ENCODE assay signal across 11 cellular contexts in the genomic region with DNA sequence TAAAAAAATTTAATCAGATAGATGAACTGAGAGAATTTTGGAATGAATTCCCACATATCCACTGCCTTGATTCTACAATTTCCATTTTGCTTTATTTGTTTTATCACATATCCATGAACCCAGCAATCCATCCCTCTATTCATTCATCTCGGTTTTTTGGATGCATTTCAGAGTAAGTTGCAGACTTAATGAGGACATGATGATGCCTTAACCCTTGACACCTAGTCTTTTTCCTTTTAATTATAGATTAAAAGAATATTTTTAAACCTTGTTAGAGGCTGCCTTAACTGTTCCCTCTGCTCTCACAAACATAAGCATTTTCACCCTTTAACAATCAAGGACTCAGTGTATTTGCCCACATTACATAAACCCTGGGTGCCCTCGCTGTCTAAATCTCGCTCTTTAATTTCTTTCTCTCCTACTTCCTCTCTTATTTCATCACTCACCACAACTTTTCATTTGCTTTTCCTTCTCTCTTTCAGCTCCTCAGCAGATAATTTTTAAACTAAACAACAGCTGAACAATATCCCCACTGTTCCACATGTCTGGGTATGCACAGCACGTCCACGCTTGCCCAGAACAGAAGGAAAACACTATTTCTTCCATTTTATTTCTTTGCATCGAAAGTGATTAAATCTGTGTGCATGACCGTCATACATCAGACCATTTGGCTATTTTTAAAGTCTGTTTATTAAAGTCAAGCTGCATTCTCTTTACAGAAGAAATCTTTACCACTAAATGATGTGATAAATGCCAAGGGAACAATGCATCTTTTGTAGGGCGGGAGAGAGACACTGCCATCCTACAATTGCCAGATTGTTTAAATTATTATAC. TPM values are rescaled to one million over a fixed set of nuclear protein-coding genes. Genes with fewer than 3 reads are reported as not detected.
DNase-seq lines count a peak whose midpoint lies in the region; ATAC-seq and TF ChIP-seq lines count a peak whose summit lies in the region.
"Had no signal": no experiment of that assay in that cellular context is flagged by ENCODE, and none has a peak within 500 bp of the region (broad histone marks: within the 10 kb centered on the region; RNA-seq: fewer than 3 reads in every experiment).

No MANE protein-coding gene starts in this region.

- peaks cover 13 to 40% (median 28%) of the 10 kb centered on the region in 4 donors for H3K4me1 ChIP-seq in stomach

- TF ChIP-seq CTCF in stomach (IDR thresholded peaks at IDR 0.05) = no peak

- no peak overlapping the region for H3K4me3 Mint-ChIP-seq in activated T-cell treated with anti-CD3 and anti-CD28 coated beads, Interleukin-2, amount 50 U/mL, for 72 hours

- no peaks in the 10 kb centered on the region for H3K27me3 ChIP-seq in stomach

- H3K4me3 ChIP-seq in stomach = no peak overlapping the region
- H3K4me3 ChIP-seq: lung had no signal

- H3K4me1 Mint-ChIP-seq in activated T-cell treated with anti-CD3 and anti-CD28 coated beads, Interleukin-2, amount 50 U/mL, for 72 hours (ENCODE audit: low read depth) = no peaks in the 10 kb centered on the region

- 24 to 48% (median 30%) methylated on average over 8 of the region's 8 CpGs for WGBS in stomach, 5 donors

- peak; percentile 2 for DNase-seq in NCI-H2107 treated with DMSO at 0.1 percent for 48 hours (lab: John Stamatoyannopoulos, UW; ENCODE audit: unreplicated experiment)
- no peak for DNase-seq in NCI-H2107 (lab: John Stamatoyannopoulos, UW)
- DNase-seq in globus pallidus (ENCODE audit: low spot score) = peak; percentile 92
- DNase-seq in stomach = no peak
- DNase-seq in activated T-cell treated with anti-CD3 and anti-CD28 coated beads, Interleukin-2, amount 50 U/mL, for 72 hours = no peak
- DNase-seq in ACHN = no peak
- DNase-seq: activated CD4-positive, alpha-beta T cell treated with anti-CD3 and anti-CD28 coated beads for 1 hour; NCI-H2227 treated with DMSO at 0.1 percent for 48 hours had no signal

- H3K36me3 Mint-ChIP-seq in activated T-cell treated with anti-CD3 and anti-CD28 coated beads, Interleukin-2, amount 50 U/mL, for 72 hours (ENCODE audit: insufficient read depth in 2 of 2) = no peaks in the 10 kb centered on the region

- no peaks in the 10 kb centered on the region for H3K27me3 Mint-ChIP-seq in activated T-cell treated with anti-CD3 and anti-CD28 coated beads, Interleukin-2, amount 50 U/mL, for 72 hours (ENCODE audit: low read depth)

- no peak for TF ChIP-seq POLR2A in stomach (IDR thresholded peaks at IDR 0.05)

- no peak for TF ChIP-seq EP300 in stomach (IDR thresholded peaks at IDR 0.05)

- no peak for ATAC-seq in activated T-cell treated with anti-CD3 and anti-CD28 coated beads, Interleukin-2, amount 50 U/mL, for 72 hours (replicated peaks in 1 of 2)
- ATAC-seq in HG03342 (IDR thresholded peaks at IDR 0.05; ENCODE audit: unreplicated experiment) = no peak

- in situ Hi-C loops in ACHN (cut with HindIII; ENCODE audit: low pct_ligation_motif_present, low pct_unique_long_range_greater_than_20kb, low sequenced_read_pairs) = no loop called here

- H3K9me3 ChIP-seq in stomach = no peaks in the 10 kb centered on the region

- intact Hi-C loops in stomach (cut with DNase I; ENCODE audit: low total_unique reads) = no loop called here

- no peaks in the 10 kb centered on the region for H3K36me3 ChIP-seq in stomach

- H3K9me3 Mint-ChIP-seq in activated T-cell treated with anti-CD3 and anti-CD28 coated beads, Interleukin-2, amount 50 U/mL, for 72 hours = no peaks in the 10 kb centered on the region

- no peak overlapping the region for H3K27ac Mint-ChIP-seq in activated T-cell treated with anti-CD3 and anti-CD28 coated beads, Interleukin-2, amount 50 U/mL, for 72 hours

- H3K27ac ChIP-seq in angular gyrus (ENCODE audit: low read depth, low read length) = peak overlapping the region; percentile 98
- peak overlapping the region in 4 of 5 donors; percentile 27 to 62 (median 36) for H3K27ac ChIP-seq in stomach

RNA-seq across cellular contexts. Expression of gene IQCK, which starts 39.9 kb away (rescaled TPM):
- 10 to 100 TPM in 3 of 5 donors, 1 to 10 TPM in 2; 3.5 to 100.0 (median 20.7) TPM for total RNA-seq in stomach
- 10 to 100 TPM in 1 of 3 donors, 1 to 10 TPM in 2; 7.7 to 18.0 (median 9.1) TPM for polyA plus RNA-seq in stomach
- total RNA-seq in activated T-cell treated with anti-CD3 and anti-CD28 coated beads, Interleukin-2, amount 50 U/mL, for 72 hours = 1 to 10 TPM; 3.7 to 3.8 TPM

RNA-seq across cellular contexts. Expression of gene KNOP1, which starts 40.0 kb away (rescaled TPM):
- total RNA-seq in stomach = 10 to 100 TPM in 4 of 5 donors, 1 to 10 TPM in 1; 7.2 to 26.3 (median 14.2) TPM
- polyA plus RNA-seq in stomach = 10 to 100 TPM in 2 of 3 donors, 1 to 10 TPM in 1; 9.6 to 15.1 (median 12.1) TPM
- total RNA-seq in activated T-cell treated with anti-CD3 and anti-CD28 coated beads, Interleukin-2, amount 50 U/mL, for 72 hours = 10 to 100 TPM; 14.6 to 14.9 TPM

Comparison
In these comparisons a context has a peak if more than half of its experiments do, and no peak if none do; other contexts are left out.
1. DNase-seq: peak in NCI-H2107 treated with DMSO at 0.1 percent for 48 hours (single experiment) and globus pallidus (single experiment); none in NCI-H2107 (single experiment), stomach (single experiment), activated T-cell treated with anti-CD3 and anti-CD28 coated beads, Interleukin-2, amount 50 U/mL, for 72 hours (0 of 2) and ACHN (single experiment).